Comparison of ENCODE assay signal across 11 cellular contexts in genomic region chr18:23105581-23106219, GRCh38. TPM values are rescaled to one million over a fixed set of nuclear protein-coding genes. Genes with fewer than 3 reads are reported as not detected.
A peak's percentile ranks its signal among the peaks of the same experiment; 100 is the strongest.
DNase-seq lines count a peak whose midpoint lies in the region; ATAC-seq and TF ChIP-seq lines count a peak whose summit lies in the region.
"Had no signal": no experiment of that assay in that cellular context is flagged by ENCODE, and none has a peak within 500 bp of the region (broad histone marks: within the 10 kb centered on the region; RNA-seq: fewer than 3 reads in every experiment).

No MANE protein-coding gene starts in this region.

- DNase-seq in HT-29 (ENCODE audit: low spot score) (peak; percentile 76), right lobe of liver (no peak), thoracic aorta (ENCODE audit: low spot score) (no peak), COLO829 (ENCODE audit: low spot score) (no peak)
- DNase-seq in effector memory CD8-positive, alpha-beta T cell: no peak
- DNase-seq: activated naive CD8-positive, alpha-beta T cell treated with anti-CD3 and anti-CD28 coated beads, Interleukin-2, amount 10 ng/mL, durations not matched to agents 7 days and 5 days; NCI-H524; SIG-M5; stomach had no signal

- no peak for TF ChIP-seq CTCF in VCaP (conservative IDR thresholded peaks at IDR 0.05)
- no peak for TF ChIP-seq CTCF in right lobe of liver (IDR thresholded peaks at IDR 0.05)
- no peak for TF ChIP-seq CTCF in thoracic aorta (IDR thresholded peaks at IDR 0.05)

- H3K27me3 ChIP-seq in right lobe of liver: no peaks in the 10 kb centered on the region
- H3K27me3 ChIP-seq in thoracic aorta (replicated peaks; ENCODE audit: insufficient read depth): no peaks in the 10 kb centered on the region
- H3K27me3 ChIP-seq: stomach had no signal

- H3K4me1 Mint-ChIP-seq in effector memory CD8-positive, alpha-beta T cell (ENCODE audit: low read depth in 2 of 2): no peaks in the 10 kb centered on the region
- H3K4me1 Mint-ChIP-seq: activated naive CD8-positive, alpha-beta T cell treated with anti-CD3 and anti-CD28 coated beads, Interleukin-2, amount 10 ng/mL, durations not matched to agents 7 days and 5 days had no signal

- H3K27ac ChIP-seq in VCaP: peak overlapping the region; percentile 28; the same call in 1 of the 2 replicates
- H3K27ac ChIP-seq in right lobe of liver: no peak overlapping the region
- H3K27ac ChIP-seq in thoracic aorta: peak overlapping the region; percentile 69 to 81
- H3K27ac ChIP-seq: stomach had no signal

- H3K4me3 ChIP-seq in right lobe of liver: no peak overlapping the region
- H3K4me3 ChIP-seq in thoracic aorta: no peak overlapping the region
- H3K4me3 ChIP-seq: stomach had no signal

- no peaks in the 10 kb centered on the region for H3K4me1 ChIP-seq in right lobe of liver
- peaks cover 10 to 32% of the 10 kb centered on the region in 2 donors for H3K4me1 ChIP-seq in thoracic aorta (ENCODE audit: control insufficient read depth in 1 of 2, low read depth in 2 of 2)

- WGBS in right lobe of liver (ENCODE audit: insufficient coverage, low coverage, low lambda C conversion rate, missing lambda C conversion rate): 74% methylated on average over 12 of the region's 21 CpGs

- ATAC-seq in right lobe of liver (peak in 3 of 4 donors; percentile 43 to 69 (median 47)), thoracic aorta (ENCODE audit: insufficient number of reproducible peaks, low FRiP score, low read depth) (no peak), HG03342 (IDR thresholded peaks at IDR 0.05; ENCODE audit: unreplicated experiment) (no peak)
- no peak for ATAC-seq in effector memory CD8-positive, alpha-beta T cell (replicated peaks)

- intact Hi-C loops in right lobe of liver (cut with DNase I): no loop called here

- no peak for TF ChIP-seq POLR2A in right lobe of liver (IDR thresholded peaks at IDR 0.05)

- H3K9me3 ChIP-seq in right lobe of liver (no peaks in the 10 kb centered on the region), thoracic aorta (no peaks in the 10 kb centered on the region)
- H3K9me3 ChIP-seq: stomach had no signal

- H3K36me3 ChIP-seq in right lobe of liver: no peaks in the 10 kb centered on the region
- H3K36me3 ChIP-seq in thoracic aorta: no peaks in the 10 kb centered on the region
- H3K36me3 ChIP-seq: stomach had no signal

- no peak overlapping the region for H3K4me3 Mint-ChIP-seq in effector memory CD8-positive, alpha-beta T cell
- H3K4me3 Mint-ChIP-seq: activated naive CD8-positive, alpha-beta T cell treated with anti-CD3 and anti-CD28 coated beads, Interleukin-2, amount 10 ng/mL, durations not matched to agents 7 days and 5 days had no signal

- no peaks in the 10 kb centered on the region for H3K9me3 Mint-ChIP-seq in effector memory CD8-positive, alpha-beta T cell
- H3K9me3 Mint-ChIP-seq: activated naive CD8-positive, alpha-beta T cell treated with anti-CD3 and anti-CD28 coated beads, Interleukin-2, amount 10 ng/mL, durations not matched to agents 7 days and 5 days had no signal

- no peaks in the 10 kb centered on the region for H3K27me3 Mint-ChIP-seq in effector memory CD8-positive, alpha-beta T cell

- no peaks in the 10 kb centered on the region for H3K36me3 Mint-ChIP-seq in effector memory CD8-positive, alpha-beta T cell (ENCODE audit: insufficient read depth)
- H3K36me3 Mint-ChIP-seq: activated naive CD8-positive, alpha-beta T cell treated with anti-CD3 and anti-CD28 coated beads, Interleukin-2, amount 10 ng/mL, durations not matched to agents 7 days and 5 days had no signal

- H3K27ac Mint-ChIP-seq in effector memory CD8-positive, alpha-beta T cell: no peak overlapping the region
- H3K27ac Mint-ChIP-seq: activated naive CD8-positive, alpha-beta T cell treated with anti-CD3 and anti-CD28 coated beads, Interleukin-2, amount 10 ng/mL, durations not matched to agents 7 days and 5 days had no signal

RNA-seq across cellular contexts. Expression of gene CABLES1, which starts 29.6 kb away (rescaled TPM):
- total RNA-seq in HT-29 (2014; rRNA removed; shearing (Covaris generic)): 37.0 and 45.9 TPM in 2 replicates
- total RNA-seq in right lobe of liver (10 to 100 TPM in 5 of 6 experiments, 1 to 10 TPM in 1; 7.4 to 21.5 (median 11.3) TPM), thoracic aorta (10 to 100 TPM; 25.7 to 28.7 TPM)

Comparison
In these comparisons a context has a peak if more than half of its experiments do, and no peak if none do; other contexts are left out.
1. H3K27ac ChIP-seq: peak in VCaP (single experiment) and thoracic aorta (2 of 2); none in right lobe of liver (0 of 3).
2. ATAC-seq: peak in right lobe of liver (3 of 4); none in thoracic aorta (single experiment), effector memory CD8-positive, alpha-beta T cell (single experiment) and HG03342 (single experiment).